ENCODE assay signal across 2 cellular contexts in genomic region chr11:34206598-34207300, GRCh38.
TF ChIP-seq lines count a peak whose summit lies in the region.

No MANE protein-coding gene starts in this region.

TF ChIP-seq in IMR-90, 13 proteins besides CTCF, POLR2A, EP300 and RAD21 (continued from another document):
- TF ChIP-seq MXI1 (IDR thresholded peaks at IDR 0.05; ENCODE audit: borderline replicate concordance, low read depth, low read length) (no peak), USF2 (IDR thresholded peaks at IDR 0.05; ENCODE audit: low read depth, low read length) (no peak), RCOR1 (IDR thresholded peaks at IDR 0.05; ENCODE audit: insufficient replicate concordance, low read length) (no peak), SMC3 (IDR thresholded peaks at IDR 0.05; ENCODE audit: low read depth, low read length) (no peak), MAZ (IDR thresholded peaks at IDR 0.05; ENCODE audit: borderline replicate concordance, low read depth, low read length) (no peak)

TF ChIP-seq in SK-N-SH, 30 proteins besides CTCF, POLR2A, EP300 and RAD21:
- peak; percentile 32; the same call in 1 of the 2 replicates for TF ChIP-seq PBX3 (IDR thresholded peaks at IDR 0.05)
- no peak for TF ChIP-seq FOSL2 (IDR thresholded peaks at IDR 0.05; ENCODE audit: borderline replicate concordance, low read depth)
